ENCODE assay signal across 32 cellular contexts in the genomic region with DNA sequence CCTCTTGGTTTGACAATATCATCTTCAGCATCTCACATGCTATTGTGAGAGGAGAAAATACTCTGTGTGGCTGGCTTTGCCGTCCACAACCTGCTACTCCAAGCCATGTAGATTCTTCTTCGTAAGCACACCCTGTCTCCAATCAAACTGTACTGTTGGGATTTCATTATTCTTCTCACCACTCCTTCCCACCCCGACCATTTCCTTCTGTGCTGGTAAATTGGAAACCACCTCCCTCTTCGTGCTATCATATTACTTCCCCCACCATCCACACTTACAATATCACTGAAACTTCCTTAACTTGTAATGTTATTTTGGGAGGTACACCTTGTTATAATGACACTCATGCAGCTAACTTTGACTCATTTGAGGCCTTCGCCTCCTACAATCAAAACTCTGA. TPM values are rescaled to one million over a fixed set of nuclear protein-coding genes. Genes with fewer than 3 reads are reported as not detected.
"Had no signal": no experiment of that assay in that cellular context is flagged by ENCODE, and none has a peak within 500 bp of the region (broad histone marks: within the 10 kb centered on the region; RNA-seq: fewer than 3 reads in every experiment).

No MANE protein-coding gene starts in this region.

- ATAC-seq: activated naive CD4-positive, alpha-beta T cell treated with anti-CD3 and anti-CD28 coated beads, Interleukin-2, amount 50 U/mL, for 72 hours; activated T-cell treated with anti-CD3 and anti-CD28 coated beads, Interleukin-2, amount 50 U/mL, for 72 hours; effector memory CD8-positive, alpha-beta T cell; foreskin keratinocyte; gastrocnemius medialis; heart left ventricle had no signal

- H3K27me3 ChIP-seq: brain microvascular endothelial cell, gastrocnemius medialis, heart left ventricle had no signal

- H3K4me3 Mint-ChIP-seq: activated CD4-positive, alpha-beta memory T cell treated with anti-CD3 and anti-CD28 coated beads, Interleukin-2, amount 10 ng/mL, durations not matched to agents 7 days and 5 days; activated CD4-positive, alpha-beta T cell treated with anti-CD3 and anti-CD28 coated beads, Interleukin-2, amount 10 ng/mL, durations not matched to agents 7 days and 5 days; activated naive CD4-positive, alpha-beta T cell treated with anti-CD3 and anti-CD28 coated beads, Interleukin-2, amount 10 ng/mL, durations not matched to agents 7 days and 5 days; activated T-cell treated with anti-CD3 and anti-CD28 coated beads, Interleukin-2, amount 50 U/mL, for 24 hours; activated T-cell treated with anti-CD3 and anti-CD28 coated beads, Interleukin-2, amount 50 U/mL, for 72 hours; central memory CD8-positive, alpha-beta T cell; dendritic cell treated with granulocyte-macrophage colony-stimulating factor and Interleukin-4, amounts not matched to agents 40 ng/mL and 50 ng/mL, for 4 days; effector memory CD8-positive, alpha-beta T cell had no signal

- H3K4me1 Mint-ChIP-seq: activated CD4-positive, alpha-beta memory T cell treated with anti-CD3 and anti-CD28 coated beads, Interleukin-2, amount 10 ng/mL, durations not matched to agents 7 days and 5 days; activated CD4-positive, alpha-beta T cell treated with anti-CD3 and anti-CD28 coated beads, Interleukin-2, amount 10 ng/mL, durations not matched to agents 7 days and 5 days; activated naive CD4-positive, alpha-beta T cell treated with anti-CD3 and anti-CD28 coated beads, Interleukin-2, amount 10 ng/mL, durations not matched to agents 7 days and 5 days; central memory CD8-positive, alpha-beta T cell had no signal

- H3K36me3 ChIP-seq: brain microvascular endothelial cell, esophagus muscularis mucosa, gastrocnemius medialis, heart left ventricle had no signal

- DNase-seq: activated CD4-positive, alpha-beta memory T cell treated with anti-CD3 and anti-CD28 coated beads, Interleukin-2, amount 10 ng/mL, durations not matched to agents 7 days and 5 days; activated CD4-positive, alpha-beta T cell treated with anti-CD3 and anti-CD28 coated beads for 1 hour; activated CD4-positive, alpha-beta T cell treated with anti-CD3 and anti-CD28 coated beads for 4 hours; activated CD4-positive, alpha-beta T cell treated with anti-CD3 and anti-CD28 coated beads, Interleukin-2, amount 10 ng/mL, durations not matched to agents 7 days and 5 days; activated CD4-positive, alpha-beta T cell treated with anti-CD3 and anti-CD28 coated beads, Interleukin-2, amount 50 U/mL, for 4 hours; activated CD8-positive, alpha-beta memory T cell treated with anti-CD3 and anti-CD28 coated beads, Interleukin-2, amount 50 U/mL, for 48 hours; activated gamma-delta T cell; activated naive CD4-positive, alpha-beta T cell; activated naive CD4-positive, alpha-beta T cell treated with anti-CD3 and anti-CD28 coated beads, Interleukin-2, amount 10 ng/mL, durations not matched to agents 7 days and 5 days; activated naive CD8-positive, alpha-beta T cell treated with anti-CD3 and anti-CD28 coated beads, Interleukin-2, amount 10 ng/mL, durations not matched to agents 7 days and 5 days; activated T-cell treated with anti-CD3 and anti-CD28 coated beads for 4 hours; activated T-cell treated with anti-CD3 and anti-CD28 coated beads, Interleukin-2, amount 50 U/mL, for 24 hours; activated T-cell treated with anti-CD3 and anti-CD28 coated beads, Interleukin-2, amount 50 U/mL, for 72 hours; brain microvascular endothelial cell; effector CD4-positive, alpha-beta T cell; effector memory CD8-positive, alpha-beta T cell; erythroblast; foreskin keratinocyte; gastrocnemius medialis; glutamatergic neuron; heart left ventricle; T-helper 2 cell had no signal

- H3K9me3 ChIP-seq: esophagus muscularis mucosa, gastrocnemius medialis, heart left ventricle had no signal

- H3K4me3 ChIP-seq: coronary artery, esophagus muscularis mucosa, gastrocnemius medialis, heart left ventricle had no signal

- H3K4me1 ChIP-seq: esophagus muscularis mucosa, foreskin keratinocyte, gastrocnemius medialis, heart left ventricle had no signal

- H3K36me3 Mint-ChIP-seq: activated naive CD4-positive, alpha-beta T cell treated with anti-CD3 and anti-CD28 coated beads, Interleukin-2, amount 10 ng/mL, durations not matched to agents 7 days and 5 days; activated naive CD4-positive, alpha-beta T cell treated with anti-CD3 and anti-CD28 coated beads, Interleukin-2, amount 50 U/mL, for 72 hours; activated naive CD8-positive, alpha-beta T cell treated with anti-CD3 and anti-CD28 coated beads, Interleukin-2, amount 10 ng/mL, durations not matched to agents 7 days and 5 days had no signal

- H3K9me3 Mint-ChIP-seq: activated CD4-positive, alpha-beta memory T cell treated with anti-CD3 and anti-CD28 coated beads, Interleukin-2, amount 10 ng/mL, durations not matched to agents 7 days and 5 days; activated CD4-positive, alpha-beta T cell treated with anti-CD3 and anti-CD28 coated beads, Interleukin-2, amount 10 ng/mL, durations not matched to agents 7 days and 5 days; activated naive CD4-positive, alpha-beta T cell treated with anti-CD3 and anti-CD28 coated beads, Interleukin-2, amount 10 ng/mL, durations not matched to agents 7 days and 5 days; activated naive CD4-positive, alpha-beta T cell treated with anti-CD3 and anti-CD28 coated beads, Interleukin-2, amount 50 U/mL, for 72 hours; activated naive CD8-positive, alpha-beta T cell treated with anti-CD3 and anti-CD28 coated beads, Interleukin-2, amount 10 ng/mL, durations not matched to agents 7 days and 5 days; activated T-cell treated with anti-CD3 and anti-CD28 coated beads, Interleukin-2, amount 50 U/mL, for 24 hours; activated T-cell treated with anti-CD3 and anti-CD28 coated beads, Interleukin-2, amount 50 U/mL, for 72 hours; central memory CD8-positive, alpha-beta T cell; dendritic cell treated with granulocyte-macrophage colony-stimulating factor and Interleukin-4, amounts not matched to agents 40 ng/mL and 50 ng/mL, for 4 days; effector memory CD8-positive, alpha-beta T cell had no signal

- H3K27ac ChIP-seq: brain microvascular endothelial cell, coronary artery, esophagus muscularis mucosa, foreskin keratinocyte, gastrocnemius medialis, heart left ventricle had no signal

- H3K27ac Mint-ChIP-seq: activated CD4-positive, alpha-beta memory T cell treated with anti-CD3 and anti-CD28 coated beads, Interleukin-2, amount 10 ng/mL, durations not matched to agents 7 days and 5 days; activated CD4-positive, alpha-beta T cell treated with anti-CD3 and anti-CD28 coated beads, Interleukin-2, amount 10 ng/mL, durations not matched to agents 7 days and 5 days; activated naive CD4-positive, alpha-beta T cell treated with anti-CD3 and anti-CD28 coated beads, Interleukin-2, amount 10 ng/mL, durations not matched to agents 7 days and 5 days; activated naive CD4-positive, alpha-beta T cell treated with anti-CD3 and anti-CD28 coated beads, Interleukin-2, amount 50 U/mL, for 72 hours; activated naive CD8-positive, alpha-beta T cell treated with anti-CD3 and anti-CD28 coated beads, Interleukin-2, amount 10 ng/mL, durations not matched to agents 7 days and 5 days; activated T-cell treated with anti-CD3 and anti-CD28 coated beads, Interleukin-2, amount 50 U/mL, for 24 hours; activated T-cell treated with anti-CD3 and anti-CD28 coated beads, Interleukin-2, amount 50 U/mL, for 72 hours; dendritic cell treated with granulocyte-macrophage colony-stimulating factor and Interleukin-4, amounts not matched to agents 40 ng/mL and 50 ng/mL, for 4 days; effector memory CD8-positive, alpha-beta T cell had no signal

- H3K27me3 Mint-ChIP-seq: activated T-cell treated with anti-CD3 and anti-CD28 coated beads, Interleukin-2, amount 50 U/mL, for 24 hours had no signal

RNA-seq across cellular contexts. Expression of a gene that starts 3.2 kb away (rescaled TPM):
- total RNA-seq: activated CD4-positive, alpha-beta memory T cell treated with anti-CD3 and anti-CD28 coated beads, Interleukin-2, amount 10 ng/mL, durations not matched to agents 7 days and 5 days; activated CD4-positive, alpha-beta T cell treated with anti-CD3 and anti-CD28 coated beads, Interleukin-2, amount 10 ng/mL, durations not matched to agents 7 days and 5 days; activated naive CD4-positive, alpha-beta T cell treated with anti-CD3 and anti-CD28 coated beads, Interleukin-2, amount 50 U/mL, for 72 hours; activated naive CD8-positive, alpha-beta T cell treated with anti-CD3 and anti-CD28 coated beads, Interleukin-2, amount 10 ng/mL, durations not matched to agents 7 days and 5 days; activated T-cell treated with anti-CD3 and anti-CD28 coated beads, Interleukin-2, amount 50 U/mL, for 72 hours; astrocyte; bronchial epithelial cell; cardiac septum; cerebellum; esophagus muscularis mucosa; foreskin keratinocyte; heart left ventricle; T-helper 1 cell treated with Interleukin-12 subunit alpha and Interleukin-12 subunit beta and Interleukin-4 antibody, amounts not matched to agents 30 ng/mL and 1 ng/mL, for 36 hours had no signal
- polyA plus RNA-seq: foreskin keratinocyte had no signal

RNA-seq across cellular contexts. Expression of a gene that starts 30.6 kb away (rescaled TPM):
- total RNA-seq: activated CD4-positive, alpha-beta memory T cell treated with anti-CD3 and anti-CD28 coated beads, Interleukin-2, amount 10 ng/mL, durations not matched to agents 7 days and 5 days; activated CD4-positive, alpha-beta T cell treated with anti-CD3 and anti-CD28 coated beads, Interleukin-2, amount 10 ng/mL, durations not matched to agents 7 days and 5 days; activated naive CD4-positive, alpha-beta T cell treated with anti-CD3 and anti-CD28 coated beads, Interleukin-2, amount 50 U/mL, for 72 hours; activated naive CD8-positive, alpha-beta T cell treated with anti-CD3 and anti-CD28 coated beads, Interleukin-2, amount 10 ng/mL, durations not matched to agents 7 days and 5 days; activated T-cell treated with anti-CD3 and anti-CD28 coated beads, Interleukin-2, amount 50 U/mL, for 72 hours; cardiac septum; cerebellum; gastrocnemius medialis; T-helper 1 cell treated with Interleukin-12 subunit alpha and Interleukin-12 subunit beta and Interleukin-4 antibody, amounts not matched to agents 30 ng/mL and 1 ng/mL, for 36 hours had no signal

RNA-seq across cellular contexts. Expression of a gene that starts 40.7 kb away (rescaled TPM):
- total RNA-seq: activated CD4-positive, alpha-beta memory T cell treated with anti-CD3 and anti-CD28 coated beads, Interleukin-2, amount 10 ng/mL, durations not matched to agents 7 days and 5 days; activated CD4-positive, alpha-beta T cell treated with anti-CD3 and anti-CD28 coated beads, Interleukin-2, amount 10 ng/mL, durations not matched to agents 7 days and 5 days; activated naive CD4-positive, alpha-beta T cell treated with anti-CD3 and anti-CD28 coated beads, Interleukin-2, amount 50 U/mL, for 72 hours; activated naive CD8-positive, alpha-beta T cell treated with anti-CD3 and anti-CD28 coated beads, Interleukin-2, amount 10 ng/mL, durations not matched to agents 7 days and 5 days; activated T-cell treated with anti-CD3 and anti-CD28 coated beads, Interleukin-2, amount 50 U/mL, for 72 hours; astrocyte; bronchial epithelial cell; cardiac septum; cerebellum; esophagus muscularis mucosa; foreskin keratinocyte; heart left ventricle; T-helper 1 cell treated with Interleukin-12 subunit alpha and Interleukin-12 subunit beta and Interleukin-4 antibody, amounts not matched to agents 30 ng/mL and 1 ng/mL, for 36 hours had no signal
- polyA plus RNA-seq: foreskin keratinocyte, heart left ventricle had no signal

RNA-seq across cellular contexts. Expression of a gene that starts 45.4 kb away (rescaled TPM):
- total RNA-seq: bronchial epithelial cell, foreskin keratinocyte had no signal
- polyA plus RNA-seq: foreskin keratinocyte had no signal
